ENCODE assay signal across 1 cellular context in genomic region chr10:12782537-12782936, GRCh38.
TF ChIP-seq lines count a peak whose summit lies in the region.

No MANE protein-coding gene starts in this region.

TF ChIP-seq in H1, 55 proteins besides CTCF, POLR2A, EP300 and RAD21 (continued from another document):
- TF ChIP-seq HDAC6 (IDR thresholded peaks at IDR 0.05; ENCODE audit: low read depth, low read length) (no peak), TAF1 (IDR thresholded peaks at IDR 0.05; ENCODE audit: low read depth, low read length) (no peak), POLR2AphosphoS5 (IDR thresholded peaks at IDR 0.05; ENCODE audit: low read depth, low read length) (no peak), SIRT6 (IDR thresholded peaks at IDR 0.05; ENCODE audit: low read length) (no peak), SRF (IDR thresholded peaks at IDR 0.05; ENCODE audit: low read depth, low read length) (no peak), CBX5 (IDR thresholded peaks at IDR 0.05; ENCODE audit: low read depth, low read length) (no peak), MAX (IDR thresholded peaks at IDR 0.05) (no peak), MAFK (IDR thresholded peaks at IDR 0.05; ENCODE audit: low read depth, low read length) (no peak), CREB1 (IDR thresholded peaks at IDR 0.05) (no peak), JUN (IDR thresholded peaks at IDR 0.05; ENCODE audit: low read depth, low read length) (no peak), YY1 (IDR thresholded peaks at IDR 0.05; ENCODE audit: low read depth, low read length) (no peak), JUND (IDR thresholded peaks at IDR 0.05; ENCODE audit: low read length) (no peak)
